In genomic region chr5:51646482-51646881, GRCh38 we compare ENCODE assay signal across 10 cellular contexts.
"Had no signal": no experiment of that assay in that cellular context is flagged by ENCODE, and none has a peak within 500 bp of the region (broad histone marks: within the 10 kb centered on the region; RNA-seq: fewer than 3 reads in every experiment).

No MANE protein-coding gene starts in this region.

- H3K27ac ChIP-seq: GM23248 had no signal

- DNase-seq: GM23248, GOT3, H7, H9, HCEC 1CT, HFFc6 had no signal

- H3K9ac ChIP-seq: GM23248 had no signal

- H3K36me3 ChIP-seq: HAP-1 had no signal

- FAIRE-seq: H1, H54 had no signal

- H3K4me3 ChIP-seq: GM23248, GM23338, HAP-1 had no signal

- H3K4me2 ChIP-seq: GM23338 had no signal

- H2AFZ ChIP-seq: GM23248, GM23338 had no signal
